In genomic region chr19:58522709-58523108, GRCh38 we compare ENCODE assay signal across 22 cellular contexts. TPM values are rescaled to one million over a fixed set of nuclear protein-coding genes. Genes with fewer than 3 reads are reported as not detected.
DNase-seq lines count a peak whose midpoint lies in the region; ATAC-seq, FAIRE-seq and TF ChIP-seq lines count a peak whose summit lies in the region.
"Had no signal": no experiment of that assay in that cellular context is flagged by ENCODE, and none has a peak within 500 bp of the region (broad histone marks: within the 10 kb centered on the region; RNA-seq: fewer than 3 reads in every experiment).

No MANE protein-coding gene starts in this region.

- H3K79me1 ChIP-seq in mesendoderm (ENCODE audit: low read length), result peaks cover 9% of the 10 kb centered on the region

- intact Hi-C loops in colonic mucosa (cut with DNase I), result no loop called here

- POLR2A ChIA-PET in activated naive CD8-positive, alpha-beta T cell treated with anti-CD3 and anti-CD28 coated beads, Interleukin-2, amount 10 ng/mL, durations not matched to agents 7 days and 5 days (lab: Charles Lee), result interaction anchor here (1.1 to 1.4 kb wide), 2 partner anchors 21 to 32 kb away, joined by 3 to 4 read pairs; no protein-coding TSS in a partner anchor

- no peak for ATAC-seq in activated naive CD8-positive, alpha-beta T cell treated with anti-CD3 and anti-CD28 coated beads, Interleukin-2, amount 10 ng/mL, durations not matched to agents 7 days and 5 days (ENCODE audit: low read depth)
- no peak for ATAC-seq in activated T-helper 17 cell treated with anti-CD3 and anti-CD28 coated beads, Interleukin-2, amount 50 U/mL, for 72 hours (replicated peaks)
- ATAC-seq: A549 had no signal

- H3K4me1 Mint-ChIP-seq in activated naive CD8-positive, alpha-beta T cell treated with anti-CD3 and anti-CD28 coated beads, Interleukin-2, amount 10 ng/mL, durations not matched to agents 7 days and 5 days, result peaks cover 19% of the 10 kb centered on the region
- H3K4me1 Mint-ChIP-seq in activated naive CD8-positive, alpha-beta T cell treated with anti-CD3 and anti-CD28 coated beads for 36 hours, result peaks cover 11% of the 10 kb centered on the region
- peaks cover 11% of the 10 kb centered on the region for H3K4me1 Mint-ChIP-seq in activated T-helper 17 cell treated with anti-CD3 and anti-CD28 coated beads, Interleukin-2, amount 50 U/mL, for 72 hours
- H3K4me1 Mint-ChIP-seq in HFFc6 (ENCODE audit: low read depth), result peaks cover 19% of the 10 kb centered on the region

- H3K9ac ChIP-seq in mesendoderm (ENCODE audit: low read length) (no peak overlapping the region), colonic mucosa (ENCODE audit: low read depth in 2 of 2, low read length in 2 of 2) (no peak overlapping the region)
- H3K9ac ChIP-seq: GM23248 had no signal

- no peak overlapping the region for H2BK5ac ChIP-seq in mesendoderm (ENCODE audit: low read length)

- H2BK120ac ChIP-seq in mesendoderm (ENCODE audit: low read depth, low read length), result no peak overlapping the region

- H3K27ac ChIP-seq in mesendoderm (ENCODE audit: low read depth, low read length), result no peak overlapping the region
- H3K27ac ChIP-seq in colonic mucosa, result no peak overlapping the region
- H3K27ac ChIP-seq: A549, GM23248, SK-N-MC had no signal

- no peak overlapping the region for H2BK15ac ChIP-seq in mesendoderm (replicated peaks; ENCODE audit: low read depth)

- H3K36me3 Mint-ChIP-seq in activated naive CD8-positive, alpha-beta T cell treated with anti-CD3 and anti-CD28 coated beads, Interleukin-2, amount 10 ng/mL, durations not matched to agents 7 days and 5 days, result peaks cover 9% of the 10 kb centered on the region
- peaks cover 4% of the 10 kb centered on the region for H3K36me3 Mint-ChIP-seq in activated naive CD8-positive, alpha-beta T cell treated with anti-CD3 and anti-CD28 coated beads for 36 hours
- H3K36me3 Mint-ChIP-seq in activated T-helper 17 cell treated with anti-CD3 and anti-CD28 coated beads, Interleukin-2, amount 50 U/mL, for 72 hours (ENCODE audit: low read depth), result peaks cover 21% of the 10 kb centered on the region
- no peaks in the 10 kb centered on the region for H3K36me3 Mint-ChIP-seq in HFFc6 (ENCODE audit: low read depth)

- no peaks in the 10 kb centered on the region for H3K9me3 ChIP-seq in colonic mucosa
- H3K9me3 ChIP-seq: A549 had no signal

- H3K27ac Mint-ChIP-seq in activated naive CD8-positive, alpha-beta T cell treated with anti-CD3 and anti-CD28 coated beads, Interleukin-2, amount 10 ng/mL, durations not matched to agents 7 days and 5 days, result peak overlapping the region; percentile 13
- no peak overlapping the region for H3K27ac Mint-ChIP-seq in activated naive CD8-positive, alpha-beta T cell treated with anti-CD3 and anti-CD28 coated beads for 36 hours
- peak overlapping the region; percentile 33 for H3K27ac Mint-ChIP-seq in activated T-helper 17 cell treated with anti-CD3 and anti-CD28 coated beads, Interleukin-2, amount 50 U/mL, for 72 hours
- no peak overlapping the region for H3K27ac Mint-ChIP-seq in HFFc6
- H3K27ac Mint-ChIP-seq: CD4-positive, alpha-beta T cell had no signal

- H3K27me3 ChIP-seq in mesendoderm (ENCODE audit: insufficient read depth, low read length, poor library complexity), result no peaks in the 10 kb centered on the region
- no peaks in the 10 kb centered on the region for H3K27me3 ChIP-seq in colonic mucosa

- H3K4me3 Mint-ChIP-seq in activated naive CD8-positive, alpha-beta T cell treated with anti-CD3 and anti-CD28 coated beads, Interleukin-2, amount 10 ng/mL, durations not matched to agents 7 days and 5 days, result no peak overlapping the region
- H3K4me3 Mint-ChIP-seq in activated naive CD8-positive, alpha-beta T cell treated with anti-CD3 and anti-CD28 coated beads for 36 hours, result no peak overlapping the region
- H3K4me3 Mint-ChIP-seq in activated T-helper 17 cell treated with anti-CD3 and anti-CD28 coated beads, Interleukin-2, amount 50 U/mL, for 72 hours, result no peak overlapping the region
- H3K4me3 Mint-ChIP-seq in HFFc6, result no peak overlapping the region
- H3K4me3 Mint-ChIP-seq: CD4-positive, alpha-beta T cell had no signal

- H3K18ac ChIP-seq in mesendoderm (ENCODE audit: low read length), result no peak overlapping the region

- TF ChIP-seq CTCF in colonic mucosa (IDR thresholded peaks at IDR 0.05) (no peak), HFFc6 (IDR thresholded peaks at IDR 0.05) (no peak)

- no peak overlapping the region for H3K4me2 ChIP-seq in mesendoderm (ENCODE audit: low read length)
- H3K4me2 ChIP-seq: A549 had no signal

- peaks cover 11% of the 10 kb centered on the region for H3K79me2 ChIP-seq in mesendoderm (ENCODE audit: control insufficient read depth, insufficient read depth, low read length)

- peak overlapping the region; percentile 25 for H3K56ac ChIP-seq in mesendoderm (ENCODE audit: low read length)

- H3K4me1 ChIP-seq in mesendoderm (ENCODE audit: control insufficient read depth, low read depth, low read length) (peaks cover 7% of the 10 kb centered on the region), colonic mucosa (peaks cover under 1% of the 10 kb centered on the region)

- WGBS in mesendoderm (ENCODE audit: extremely low coverage, insufficient coverage, low lambda C conversion rate), result no CpG with 5 or more reads among the region's 3 CpGs

- no peak overlapping the region for H4K5ac ChIP-seq in mesendoderm (ENCODE audit: low read length)

- no peak overlapping the region for H3K4ac ChIP-seq in mesendoderm (ENCODE audit: low read depth, low read length)

- H2AK5ac ChIP-seq in mesendoderm (ENCODE audit: low read length), result no peak overlapping the region

- H3K27me3 Mint-ChIP-seq in activated naive CD8-positive, alpha-beta T cell treated with anti-CD3 and anti-CD28 coated beads, Interleukin-2, amount 10 ng/mL, durations not matched to agents 7 days and 5 days, result no peaks in the 10 kb centered on the region
- H3K27me3 Mint-ChIP-seq in activated naive CD8-positive, alpha-beta T cell treated with anti-CD3 and anti-CD28 coated beads for 36 hours, result no peaks in the 10 kb centered on the region
- H3K27me3 Mint-ChIP-seq in activated T-helper 17 cell treated with anti-CD3 and anti-CD28 coated beads, Interleukin-2, amount 50 U/mL, for 72 hours, result no peaks in the 10 kb centered on the region
- peaks cover 3% of the 10 kb centered on the region for H3K27me3 Mint-ChIP-seq in HFFc6 (ENCODE audit: insufficient read depth)
- H3K27me3 Mint-ChIP-seq: CD4-positive, alpha-beta T cell had no signal

- no peak for FAIRE-seq in GM19239 (lab: Jason Lieb, UNC)
- FAIRE-seq: A549 had no signal

- no peak for DNase-seq in activated naive CD8-positive, alpha-beta T cell treated with anti-CD3 and anti-CD28 coated beads, Interleukin-2, amount 10 ng/mL, durations not matched to agents 7 days and 5 days
- no peak for DNase-seq in activated naive CD8-positive, alpha-beta T cell treated with anti-CD3 and anti-CD28 coated beads for 36 hours
- DNase-seq in mesendoderm (no peak), colonic mucosa (no peak), HFFc6 (no peak), GM19239 (ENCODE audit: insufficient read length, low spot score) (no peak)
- DNase-seq: CD4-positive, alpha-beta T cell; DMS153; GDM1; GM23248; MM.1S; NCI-H1092; NCI-H1436 treated with DMSO at 0.1 percent for 48 hours; NCI-H2029 treated with DMSO at 0.1 percent for 48 hours; NCI-H2171 treated with DMSO at 0.1 percent for 48 hours; NCI-H446; NCI-H748 treated with DMSO at 0.1 percent for 48 hours; NK-92 treated with Interleukin-12 subunit alpha and Interleukin-12 subunit beta, amount 100 ng/mL, for 24 hours; Right ventricle myocardium superior had no signal

- no peak overlapping the region for H4K8ac ChIP-seq in mesendoderm (ENCODE audit: low read depth, low read length)

- H3K23ac ChIP-seq in mesendoderm (ENCODE audit: low read length), result no peak overlapping the region

- H3K36me3 ChIP-seq in mesendoderm (ENCODE audit: control insufficient read depth, insufficient read depth, low read length) (no peaks in the 10 kb centered on the region), colonic mucosa (no peaks in the 10 kb centered on the region)

- H3K9me3 Mint-ChIP-seq in activated naive CD8-positive, alpha-beta T cell treated with anti-CD3 and anti-CD28 coated beads, Interleukin-2, amount 10 ng/mL, durations not matched to agents 7 days and 5 days, result no peaks in the 10 kb centered on the region
- no peaks in the 10 kb centered on the region for H3K9me3 Mint-ChIP-seq in activated naive CD8-positive, alpha-beta T cell treated with anti-CD3 and anti-CD28 coated beads for 36 hours
- no peaks in the 10 kb centered on the region for H3K9me3 Mint-ChIP-seq in activated T-helper 17 cell treated with anti-CD3 and anti-CD28 coated beads, Interleukin-2, amount 50 U/mL, for 72 hours
- H3K9me3 Mint-ChIP-seq in HFFc6, result no peaks in the 10 kb centered on the region
- H3K9me3 Mint-ChIP-seq: CD4-positive, alpha-beta T cell had no signal

- no peak overlapping the region for H3K4me3 ChIP-seq in mesendoderm (ENCODE audit: low read length)
- H3K4me3 ChIP-seq in colonic mucosa, result no peak overlapping the region
- H3K4me3 ChIP-seq: A549, GM23248, SK-N-MC had no signal

RNA-seq across cellular contexts. Expression of gene ZBTB45, which starts 3.1 kb away (rescaled TPM):
- total RNA-seq in activated naive CD8-positive, alpha-beta T cell treated with anti-CD3 and anti-CD28 coated beads, Interleukin-2, amount 10 ng/mL, durations not matched to agents 7 days and 5 days, result 10 to 100 TPM; 18.9 to 19.5 TPM
- total RNA-seq in activated naive CD8-positive, alpha-beta T cell treated with anti-CD3 and anti-CD28 coated beads for 36 hours, result 10 to 100 TPM; 11.1 to 11.8 TPM
- 10 to 100 TPM; 11.0 to 14.3 TPM for total RNA-seq in activated T-helper 17 cell treated with anti-CD3 and anti-CD28 coated beads, Interleukin-2, amount 50 U/mL, for 72 hours
- 13.0 TPM for polyA plus RNA-seq in mesendoderm (2013, experiment 1 of 2)
- 12.6 TPM for polyA plus RNA-seq in mesendoderm (2013, experiment 2 of 2)
- total RNA-seq in colonic mucosa, result 10 to 100 TPM; 13.5 to 20.2 TPM
- total RNA-seq in HFFc6 (2021; fragmentation: NEBNext Ultra II Directional; extraction: Animal tissue kit (Norgen Biotek cat#: 25700)), result 10 to 100 TPM; 15.0 to 17.4 (median 16.7) TPM

RNA-seq across cellular contexts. Expression of gene SLC27A5, which starts 10.9 kb away (rescaled TPM):
- total RNA-seq in activated naive CD8-positive, alpha-beta T cell treated with anti-CD3 and anti-CD28 coated beads, Interleukin-2, amount 10 ng/mL, durations not matched to agents 7 days and 5 days, result 10 to 100 TPM; 13.7 to 15.4 TPM
- total RNA-seq in activated naive CD8-positive, alpha-beta T cell treated with anti-CD3 and anti-CD28 coated beads for 36 hours, result 10 to 100 TPM; 23.4 to 28.0 TPM
- total RNA-seq in activated T-helper 17 cell treated with anti-CD3 and anti-CD28 coated beads, Interleukin-2, amount 50 U/mL, for 72 hours, result 10 to 100 TPM; 14.4 to 15.6 TPM
- 18.3 TPM for polyA plus RNA-seq in mesendoderm (2013, experiment 1 of 2)
- polyA plus RNA-seq in mesendoderm (2013, experiment 2 of 2), result 16.9 TPM
- 1 to 10 TPM; 3.7 to 8.7 TPM for total RNA-seq in colonic mucosa
- total RNA-seq in HFFc6 (2021; fragmentation: NEBNext Ultra II Directional; extraction: Animal tissue kit (Norgen Biotek cat#: 25700)), result 1 to 10 TPM; 2.0 to 5.7 (median 2.6) TPM

RNA-seq across cellular contexts. Expression of gene TRIM28, which starts 21.2 kb away (rescaled TPM):
- total RNA-seq in activated naive CD8-positive, alpha-beta T cell treated with anti-CD3 and anti-CD28 coated beads, Interleukin-2, amount 10 ng/mL, durations not matched to agents 7 days and 5 days, result 100 to 1,000 TPM; 409 to 412 TPM
- total RNA-seq in activated naive CD8-positive, alpha-beta T cell treated with anti-CD3 and anti-CD28 coated beads for 36 hours, result 100 to 1,000 TPM; 671 to 701 TPM
- 100 to 1,000 TPM; 336 to 455 TPM for total RNA-seq in activated T-helper 17 cell treated with anti-CD3 and anti-CD28 coated beads, Interleukin-2, amount 50 U/mL, for 72 hours
- polyA plus RNA-seq in mesendoderm (2013, experiment 1 of 2), result 1,044 TPM
- 1,033 TPM for polyA plus RNA-seq in mesendoderm (2013, experiment 2 of 2)
- 100 to 1,000 TPM; 205 to 412 TPM for total RNA-seq in colonic mucosa
- 100 to 1,000 TPM; 376 to 529 (median 445) TPM for total RNA-seq in HFFc6 (2021; fragmentation: NEBNext Ultra II Directional; extraction: Animal tissue kit (Norgen Biotek cat#: 25700))

RNA-seq across cellular contexts. Expression of gene CHMP2A, which starts 32.2 kb away (rescaled TPM):
- total RNA-seq in activated naive CD8-positive, alpha-beta T cell treated with anti-CD3 and anti-CD28 coated beads, Interleukin-2, amount 10 ng/mL, durations not matched to agents 7 days and 5 days, result 100 to 1,000 TPM in 1 of 2 experiments, 10 to 100 TPM in 1; 99.0 to 111 TPM
- total RNA-seq in activated naive CD8-positive, alpha-beta T cell treated with anti-CD3 and anti-CD28 coated beads for 36 hours, result 10 to 100 TPM; 76.9 to 79.2 TPM
- total RNA-seq in activated T-helper 17 cell treated with anti-CD3 and anti-CD28 coated beads, Interleukin-2, amount 50 U/mL, for 72 hours, result 10 to 100 TPM; 79.0 to 95.8 TPM
- 60.0 TPM for polyA plus RNA-seq in mesendoderm (2013, experiment 1 of 2)
- 58.5 TPM for polyA plus RNA-seq in mesendoderm (2013, experiment 2 of 2)
- 100 to 1,000 TPM; 176 to 183 TPM for total RNA-seq in colonic mucosa
- 100 to 1,000 TPM; 100 to 126 (median 120) TPM for total RNA-seq in HFFc6 (2021; fragmentation: NEBNext Ultra II Directional; extraction: Animal tissue kit (Norgen Biotek cat#: 25700))

RNA-seq across cellular contexts. Expression of gene UBE2M, which starts 35.7 kb away (rescaled TPM):
- total RNA-seq in activated naive CD8-positive, alpha-beta T cell treated with anti-CD3 and anti-CD28 coated beads, Interleukin-2, amount 10 ng/mL, durations not matched to agents 7 days and 5 days, result 10 to 100 TPM; 79.5 to 81.2 TPM
- total RNA-seq in activated naive CD8-positive, alpha-beta T cell treated with anti-CD3 and anti-CD28 coated beads for 36 hours, result 100 to 1,000 TPM; 154 to 162 TPM
- 100 to 1,000 TPM; 102 to 141 TPM for total RNA-seq in activated T-helper 17 cell treated with anti-CD3 and anti-CD28 coated beads, Interleukin-2, amount 50 U/mL, for 72 hours
- polyA plus RNA-seq in mesendoderm (2013, experiment 1 of 2), result 86.4 TPM
- 88.0 TPM for polyA plus RNA-seq in mesendoderm (2013, experiment 2 of 2)
- total RNA-seq in colonic mucosa, result 10 to 100 TPM; 63.0 to 79.4 TPM
- total RNA-seq in HFFc6 (2021; fragmentation: NEBNext Ultra II Directional; extraction: Animal tissue kit (Norgen Biotek cat#: 25700)), result 100 to 1,000 TPM in 5 of 6 experiments, 10 to 100 TPM in 1; 91.5 to 114 (median 106) TPM

Comparison
In these comparisons a context has a peak if more than half of its experiments do, and no peak if none do; other contexts are left out.
1. H3K27ac Mint-ChIP-seq: peak in activated naive CD8-positive, alpha-beta T cell treated with anti-CD3 and anti-CD28 coated beads, Interleukin-2, amount 10 ng/mL, durations not matched to agents 7 days and 5 days (single experiment) and activated T-helper 17 cell treated with anti-CD3 and anti-CD28 coated beads, Interleukin-2, amount 50 U/mL, for 72 hours (single experiment); none in activated naive CD8-positive, alpha-beta T cell treated with anti-CD3 and anti-CD28 coated beads for 36 hours (single experiment) and HFFc6 (single experiment).